ENCODE assay signal across 15 cellular contexts in genomic region chr17:29698019-29698777, GRCh38.
A peak's percentile ranks its signal among the peaks of the same experiment; 100 is the strongest.
DNase-seq lines count a peak whose midpoint lies in the region; ATAC-seq and TF ChIP-seq lines count a peak whose summit lies in the region.
"Had no signal": no experiment of that assay in that cellular context is flagged by ENCODE, and none has a peak within 500 bp of the region (broad histone marks: within the 10 kb centered on the region; RNA-seq: fewer than 3 reads in every experiment).

No MANE protein-coding gene starts in this region.

- H3K27ac ChIP-seq in BLaER1 treated with 17β-estradiol and CSF1 and Interleukin-3, amounts not matched to agents 10 nM and 100 nM: peak overlapping the region; percentile 41 to 100 (median 59); a peak in 21 of 22 replicates
- no peak overlapping the region for H3K27ac ChIP-seq in CD8-positive, alpha-beta memory T cell (ENCODE audit: low read depth, low read length)
- H3K27ac ChIP-seq: SJSA1, suprapubic skin had no signal

- H3K4me3 ChIP-seq in BLaER1 treated with 17β-estradiol and CSF1 and Interleukin-3, amounts not matched to agents 10 nM and 100 nM: no peak overlapping the region
- H3K4me3 ChIP-seq in CD8-positive, alpha-beta memory T cell (ENCODE audit: low read length): no peak overlapping the region
- H3K4me3 ChIP-seq in mucosa of descending colon: no peak overlapping the region
- H3K4me3 ChIP-seq: SJSA1, suprapubic skin had no signal

- peaks cover 82 to 100% (median 96%) of the 10 kb centered on the region in 11 experiments for H3K36me3 ChIP-seq in BLaER1 treated with 17β-estradiol and CSF1 and Interleukin-3, amounts not matched to agents 10 nM and 100 nM
- peaks cover 32% of the 10 kb centered on the region for H3K36me3 ChIP-seq in CD8-positive, alpha-beta memory T cell (ENCODE audit: insufficient read depth, low read length)
- H3K36me3 ChIP-seq in mucosa of descending colon (ENCODE audit: low read depth): no peaks in the 10 kb centered on the region

- no peak for TF ChIP-seq CTCF in nephron (IDR thresholded peaks at IDR 0.05; ENCODE audit: unreplicated experiment in 3 of 3)
- TF ChIP-seq CTCF in mucosa of descending colon (IDR thresholded peaks at IDR 0.05): no peak

- H3K9me3 Mint-ChIP-seq in CD8-positive, alpha-beta memory T cell: no peaks in the 10 kb centered on the region
- H3K9me3 Mint-ChIP-seq in nephron: no peaks in the 10 kb centered on the region
- H3K9me3 Mint-ChIP-seq: mesothelial cell of epicardium had no signal

- CTCF ChIA-PET in CD8-positive, alpha-beta memory T cell (lab: Charles Lee): interaction anchor here (0.7 to 1.4 kb wide), 2 partner anchors 59 to 109 kb away, joined by 3 read pairs; no protein-coding TSS in a partner anchor

- H3K36me3 Mint-ChIP-seq in CD8-positive, alpha-beta memory T cell: peaks cover 3 to 69% (median 14%) of the 10 kb centered on the region in 3 donors
- peaks cover 23% of the 10 kb centered on the region for H3K36me3 Mint-ChIP-seq in nephron (ENCODE audit: low read depth)

- H3K9me3 ChIP-seq in BLaER1 treated with 17β-estradiol and CSF1 and Interleukin-3, amounts not matched to agents 10 nM and 100 nM (replicated peaks in 1 of 11): no peaks in the 10 kb centered on the region
- no peaks in the 10 kb centered on the region for H3K9me3 ChIP-seq in CD8-positive, alpha-beta memory T cell (ENCODE audit: low read length)
- H3K9me3 ChIP-seq in mucosa of descending colon: no peaks in the 10 kb centered on the region
- H3K9me3 ChIP-seq: SJSA1, suprapubic skin had no signal

- intact Hi-C loops in left cardiac atrium (cut with DNase I) (no loop called here), mucosa of descending colon (cut with DNase I, micrococcal nuclease) (no loop called here)

- H3K27me3 Mint-ChIP-seq in CD8-positive, alpha-beta memory T cell: no peaks in the 10 kb centered on the region
- no peaks in the 10 kb centered on the region for H3K27me3 Mint-ChIP-seq in nephron (ENCODE audit: low read depth)

- peak overlapping the region in 1 of 11 experiments; percentile 1; a peak in 1 of 22 replicates for H3K9ac ChIP-seq in BLaER1 treated with 17β-estradiol and CSF1 and Interleukin-3, amounts not matched to agents 10 nM and 100 nM

- DNase-seq in CD8-positive, alpha-beta memory T cell: no peak
- no peak for DNase-seq in left cardiac atrium
- no peak for DNase-seq in EL
- DNase-seq in UCSD-AML1 (lab: John Stamatoyannopoulos, UW; ENCODE audit: unreplicated experiment): no peak
- DNase-seq in mucosa of descending colon: no peak
- DNase-seq: activated CD4-positive, alpha-beta T cell treated with anti-CD3 and anti-CD28 coated beads for 4 hours; GF-D8; NCI-H1930; stimulated activated CD4-positive, alpha-beta T cell treated with anti-CD3 and anti-CD28 coated beads, Interleukin-4, amount 100 ng/mL, for 1 hour had no signal

- POLR2A ChIA-PET in CD8-positive, alpha-beta memory T cell (lab: Charles Lee): no interaction called here

- H3K4me1 ChIP-seq in BLaER1 treated with 17β-estradiol and CSF1 and Interleukin-3, amounts not matched to agents 10 nM and 100 nM: peaks cover 12 to 96% (median 33%) of the 10 kb centered on the region in 10 experiments
- peaks cover 7% of the 10 kb centered on the region for H3K4me1 ChIP-seq in CD8-positive, alpha-beta memory T cell (ENCODE audit: insufficient read depth, low read length)
- H3K4me1 ChIP-seq in mucosa of descending colon (ENCODE audit: low read depth): no peaks in the 10 kb centered on the region
- H3K4me1 ChIP-seq: suprapubic skin had no signal

- H3K27me3 ChIP-seq in BLaER1 treated with 17β-estradiol and CSF1 and Interleukin-3, amounts not matched to agents 10 nM and 100 nM: no peaks in the 10 kb centered on the region
- no peaks in the 10 kb centered on the region for H3K27me3 ChIP-seq in CD8-positive, alpha-beta memory T cell (ENCODE audit: insufficient read depth, low read length, poor library complexity, severe bottlenecking)
- H3K27me3 ChIP-seq: SJSA1, suprapubic skin had no signal

- peak overlapping the region in 3 of 11 experiments; percentile 48 to 67 (median 54); a peak in 6 of 22 replicates for H3K4me2 ChIP-seq in BLaER1 treated with 17β-estradiol and CSF1 and Interleukin-3, amounts not matched to agents 10 nM and 100 nM

- H3K4me1 Mint-ChIP-seq in CD8-positive, alpha-beta memory T cell: peaks cover 24 to 51% (median 47%) of the 10 kb centered on the region in 3 donors
- H3K4me1 Mint-ChIP-seq in nephron: peaks cover 12% of the 10 kb centered on the region

- no peak overlapping the region for H3K4me3 Mint-ChIP-seq in CD8-positive, alpha-beta memory T cell
- H3K4me3 Mint-ChIP-seq in nephron: no peak overlapping the region
- H3K4me3 Mint-ChIP-seq: mesothelial cell of epicardium had no signal

- peak overlapping the region; percentile 10 to 92 (median 69) for H3K27ac Mint-ChIP-seq in CD8-positive, alpha-beta memory T cell
- peak overlapping the region; percentile 4 to 75 (median 31) for H3K27ac Mint-ChIP-seq in nephron

- ATAC-seq in left cardiac atrium: peak; percentile 37 to 50
- ATAC-seq in mucosa of descending colon: no peak
- ATAC-seq: HepG2 had no signal

- no peaks in the 10 kb centered on the region for H4K20me1 ChIP-seq in BLaER1 treated with 17β-estradiol and CSF1 and Interleukin-3, amounts not matched to agents 10 nM and 100 nM
